Comparison of ENCODE assay signal across 5 cellular contexts in genomic region chr22:20012741-20013331, GRCh38.
"Had no signal": no experiment of that assay in that cellular context is flagged by ENCODE, and none has a peak within 500 bp of the region (broad histone marks: within the 10 kb centered on the region; RNA-seq: fewer than 3 reads in every experiment).

No MANE protein-coding gene starts in this region.

- H3K4me3 ChIP-seq: pancreas, upper lobe of left lung had no signal

- H3K27me3 ChIP-seq: pancreas had no signal

- H3K36me3 ChIP-seq: pancreas, upper lobe of left lung had no signal

- DNase-seq: T-helper 2 cell had no signal

- H3K27ac ChIP-seq: pancreas, upper lobe of left lung had no signal

- ATAC-seq: activated CD4-positive, CD25-positive, alpha-beta regulatory T cell treated with anti-CD3 and anti-CD28 coated beads, Interleukin-2, amount 50 U/mL, for 24 hours; esophagus mucosa had no signal

- H3K9me3 ChIP-seq: pancreas, upper lobe of left lung had no signal
